ENCODE assay signal across 15 cellular contexts in the genomic region with DNA sequence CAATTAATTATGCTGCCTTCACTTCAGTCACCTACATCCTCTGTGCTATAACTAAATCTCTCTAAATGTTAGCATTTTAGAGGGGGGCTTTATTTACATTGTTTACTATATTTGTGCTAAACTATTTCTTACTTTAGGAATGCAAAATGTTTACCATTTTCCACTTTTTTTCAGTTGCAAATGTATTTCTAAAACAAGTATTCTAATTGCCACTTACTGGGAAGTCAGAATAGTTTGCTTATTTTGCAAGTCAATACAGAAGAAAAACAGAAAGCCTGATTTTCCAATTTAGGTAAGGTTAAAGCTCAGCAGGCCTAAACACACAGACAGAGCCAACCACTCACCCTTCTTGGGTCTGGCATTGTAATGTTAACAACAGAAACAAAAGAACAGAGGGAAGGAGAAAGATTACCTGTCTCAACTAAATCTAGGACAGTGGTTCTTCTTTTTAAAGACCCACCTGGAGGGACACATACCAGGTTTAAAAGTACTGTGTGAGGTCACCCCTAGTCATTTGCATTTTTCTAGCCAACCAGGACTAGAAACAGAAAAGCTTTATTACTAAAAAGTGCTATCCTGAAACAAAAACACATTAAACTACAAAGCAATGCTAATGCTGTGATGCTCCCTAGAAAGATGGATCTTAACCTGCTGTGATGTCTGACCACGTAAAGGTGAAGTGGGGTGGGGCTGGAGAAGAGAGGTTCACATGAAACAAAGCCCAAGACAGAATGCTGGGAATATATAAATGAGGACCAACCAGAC.
"Had no signal": no experiment of that assay in that cellular context is flagged by ENCODE, and none has a peak within 500 bp of the region (broad histone marks: within the 10 kb centered on the region; RNA-seq: fewer than 3 reads in every experiment).

No MANE protein-coding gene starts in this region.

- H3K9me3 Mint-ChIP-seq: activated B cell treated with CpG ODN at 0.5 μM for 24 hours; activated CD4-positive, alpha-beta memory T cell treated with anti-CD3 and anti-CD28 coated beads for 36 hours; stimulated activated naive CD8-positive, alpha-beta T cell treated with anti-CD3 and anti-CD28 coated beads, Interleukin-15, Interleukin-2, amounts not matched to agents 100 ng/mL and 50 ng/mL, for 24 hours; T-helper 1 cell treated with Interleukin-12 subunit alpha and Interleukin-12 subunit beta and Interleukin-4 antibody, amounts not matched to agents 30 μg/mL and 1 μg/mL, for 36 hours had no signal

- H3K4me3 ChIP-seq: breast epithelium, left ventricle myocardium inferior, ovary, testis had no signal

- H3K27ac ChIP-seq: breast epithelium, left ventricle myocardium inferior, ovary, testis had no signal

- H3K27me3 ChIP-seq: breast epithelium, ovary, testis had no signal

- H3K36me3 ChIP-seq: breast epithelium, ovary had no signal

- H3K4me1 Mint-ChIP-seq: activated B cell treated with CpG ODN at 0.5 μM for 24 hours had no signal

- H3K9me3 ChIP-seq: breast epithelium, left ventricle myocardium inferior, ovary, testis had no signal

- H3K4me3 Mint-ChIP-seq: activated B cell treated with CpG ODN at 0.5 μM for 24 hours; activated CD4-positive, alpha-beta memory T cell treated with anti-CD3 and anti-CD28 coated beads for 36 hours; stimulated activated naive CD8-positive, alpha-beta T cell treated with anti-CD3 and anti-CD28 coated beads, Interleukin-15, Interleukin-2, amounts not matched to agents 100 ng/mL and 50 ng/mL, for 24 hours; T-helper 1 cell treated with Interleukin-12 subunit alpha and Interleukin-12 subunit beta and Interleukin-4 antibody, amounts not matched to agents 30 μg/mL and 1 μg/mL, for 36 hours had no signal

- H3K27me3 Mint-ChIP-seq: activated B cell treated with CpG ODN at 0.5 μM for 24 hours; activated CD4-positive, alpha-beta memory T cell treated with anti-CD3 and anti-CD28 coated beads for 36 hours; stimulated activated naive CD8-positive, alpha-beta T cell treated with anti-CD3 and anti-CD28 coated beads, Interleukin-15, Interleukin-2, amounts not matched to agents 100 ng/mL and 50 ng/mL, for 24 hours had no signal

- H3K27ac Mint-ChIP-seq: activated B cell treated with CpG ODN at 0.5 μM for 24 hours; activated CD4-positive, alpha-beta memory T cell treated with anti-CD3 and anti-CD28 coated beads for 36 hours; stimulated activated naive CD8-positive, alpha-beta T cell treated with anti-CD3 and anti-CD28 coated beads, Interleukin-15, Interleukin-2, amounts not matched to agents 100 ng/mL and 50 ng/mL, for 24 hours; T-helper 1 cell treated with Interleukin-12 subunit alpha and Interleukin-12 subunit beta and Interleukin-4 antibody, amounts not matched to agents 30 μg/mL and 1 μg/mL, for 36 hours had no signal

- H3K4me1 ChIP-seq: breast epithelium, left ventricle myocardium inferior, testis had no signal

- DNase-seq: activated B cell treated with CpG ODN at 0.5 μM for 24 hours; activated CD4-positive, alpha-beta memory T cell treated with anti-CD3 and anti-CD28 coated beads for 36 hours; activated T-cell treated with anti-CD3 and anti-CD28 coated beads, Interleukin-2, amount 50 U/mL, for 48 hours; aorta; dermis blood vessel endothelial cell; erythroblast; hippocampal formation; left ventricle myocardium inferior; ovary; stimulated activated CD4-positive, alpha-beta T cell treated with anti-CD3 and anti-CD28 coated beads, Interleukin-4, amount 100 ng/mL, for 1 hour; stimulated activated CD8-positive, alpha-beta memory T cell treated with anti-CD3 and anti-CD28 coated beads, Interleukin-4, amount 100 ng/mL, for 48 hours; testis had no signal
